Comparison of ENCODE assay signal across 8 cellular contexts in genomic region chr11:65471410-65471762, GRCh38. TPM values are rescaled to one million over a fixed set of nuclear protein-coding genes. Genes with fewer than 3 reads are reported as not detected.
A peak's percentile ranks its signal among the peaks of the same experiment; 100 is the strongest.
DNase-seq lines count a peak whose midpoint lies in the region; TF ChIP-seq lines count a peak whose summit lies in the region.

No MANE protein-coding gene starts in this region.

- TF ChIP-seq CTCF in LNCAP (IDR thresholded peaks at IDR 0.05) (peak; percentile 52; the same call in 1 of the 2 replicates), osteocyte (IDR thresholded peaks at IDR 0.05) (peak; percentile 53)

- no peaks in the 10 kb centered on the region for H3K27me3 Mint-ChIP-seq in osteocyte (ENCODE audit: unreplicated experiment)

- no peaks in the 10 kb centered on the region for H3K36me3 Mint-ChIP-seq in osteocyte (ENCODE audit: unreplicated experiment)

- H3K4me3 Mint-ChIP-seq in osteocyte (ENCODE audit: unreplicated experiment) = no peak overlapping the region

- H3K4me1 Mint-ChIP-seq in osteocyte (ENCODE audit: unreplicated experiment) = peaks cover 38% of the 10 kb centered on the region

- H3K27ac Mint-ChIP-seq in osteocyte (ENCODE audit: unreplicated experiment) = peak overlapping the region; percentile 95

- DNase-seq in NCI-H82 (lab: John Stamatoyannopoulos, UW) = peak; percentile 61
- no peak for DNase-seq in NCI-H82 treated with DMSO at 0.1 percent for 48 hours (lab: John Stamatoyannopoulos, UW; ENCODE audit: unreplicated experiment)
- DNase-seq in activated T-cell treated with anti-CD3 and anti-CD28 coated beads, Interleukin-2, amount 50 U/mL, for 48 hours = peak; percentile 53 to 63
- peak; percentile 57 for DNase-seq in foreskin melanocyte
- DNase-seq in osteocyte (ENCODE audit: extremely low spot score, unreplicated experiment) = no peak
- DNase-seq in activated CD4-positive, CD25-positive, alpha-beta regulatory T cell treated with anti-CD3 and anti-CD28 coated beads, Interleukin-2, amount 50 U/mL, for 72 hours = no peak
- no peak for DNase-seq in stimulated activated CD4-positive, alpha-beta T cell treated with anti-CD3 and anti-CD28 coated beads, Interleukin-2, amount 100 ng/mL, for 24 hours

- H3K9me3 Mint-ChIP-seq in osteocyte (ENCODE audit: unreplicated experiment) = no peaks in the 10 kb centered on the region

RNA-seq across cellular contexts. Expression of gene MALAT1, which starts 27.5 kb away (rescaled TPM):
- 11,843 and 16,538 TPM in 2 replicates for total RNA-seq in osteocyte

RNA-seq across cellular contexts. Expression of gene NEAT1, which starts 48.8 kb away (rescaled TPM):
- total RNA-seq in osteocyte = 300 and 534 TPM in 2 replicates

RNA-seq across cellular contexts. Expression of gene SCYL1, which starts 53.5 kb away (rescaled TPM):
- total RNA-seq in osteocyte = 103 and 104 TPM in 2 replicates

Comparison
In these comparisons a context has a peak if more than half of its experiments do, and no peak if none do; other contexts are left out.
1. DNase-seq: peak in NCI-H82 (single experiment), activated T-cell treated with anti-CD3 and anti-CD28 coated beads, Interleukin-2, amount 50 U/mL, for 48 hours (2 of 2) and foreskin melanocyte (single experiment); none in NCI-H82 treated with DMSO at 0.1 percent for 48 hours (single experiment), osteocyte (single experiment), activated CD4-positive, CD25-positive, alpha-beta regulatory T cell treated with anti-CD3 and anti-CD28 coated beads, Interleukin-2, amount 50 U/mL, for 72 hours (single experiment) and stimulated activated CD4-positive, alpha-beta T cell treated with anti-CD3 and anti-CD28 coated beads, Interleukin-2, amount 100 ng/mL, for 24 hours (0 of 2).